29 cellular contexts compared by ENCODE assay signal in the genomic region with DNA sequence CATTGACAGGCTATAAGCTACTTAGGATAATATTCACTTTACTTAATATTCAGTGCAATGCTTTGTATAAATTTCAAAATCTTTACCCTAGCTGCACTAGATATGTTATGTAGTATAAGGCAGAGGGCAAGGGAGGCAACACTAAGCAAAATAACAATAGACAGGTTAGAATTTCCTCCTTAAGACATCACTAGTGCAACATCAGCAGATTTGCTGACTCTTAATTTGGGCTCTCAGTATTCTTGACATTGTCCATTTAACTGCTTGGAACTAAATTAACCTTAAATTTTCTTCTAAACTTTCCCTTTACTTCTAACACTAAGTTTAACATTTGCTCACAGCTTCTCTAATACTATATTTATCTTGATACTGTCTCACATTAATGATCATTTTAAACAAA.
"Had no signal": no experiment of that assay in that cellular context is flagged by ENCODE, and none has a peak within 500 bp of the region (broad histone marks: within the 10 kb centered on the region; RNA-seq: fewer than 3 reads in every experiment).

No MANE protein-coding gene starts in this region.

- H3K27me3 ChIP-seq: colonic mucosa, dorsolateral prefrontal cortex, esophagus muscularis mucosa, esophagus squamous epithelium, foreskin keratinocyte, gastrocnemius medialis, gastroesophageal sphincter, heart left ventricle, heart right ventricle had no signal

- H3K4me3 ChIP-seq: colonic mucosa, coronary artery, dorsolateral prefrontal cortex, esophagus muscularis mucosa, esophagus squamous epithelium, gastrocnemius medialis, gastroesophageal sphincter, heart left ventricle, heart right ventricle had no signal

- FAIRE-seq: colon, endometrium, endothelial cell of umbilical vein, frontal cortex had no signal

- H3K4me1 Mint-ChIP-seq: endodermal cell had no signal

- H3K27me3 Mint-ChIP-seq: dendritic cell treated with granulocyte-macrophage colony-stimulating factor and Interleukin-4, amounts not matched to agents 40 ng/mL and 50 ng/mL, for 4 days; effector memory CD8-positive, alpha-beta T cell had no signal

- H3K27ac Mint-ChIP-seq: dendritic cell treated with granulocyte-macrophage colony-stimulating factor and Interleukin-4, amounts not matched to agents 40 ng/mL and 50 ng/mL, for 4 days; effector memory CD8-positive, alpha-beta T cell; endodermal cell had no signal

- ATAC-seq: effector memory CD8-positive, alpha-beta T cell; esophagus mucosa; foreskin keratinocyte; gastrocnemius medialis; gastroesophageal sphincter; heart left ventricle; heart right ventricle had no signal

- H3K27ac ChIP-seq: colonic mucosa, coronary artery, dorsolateral prefrontal cortex, epithelial cell of prostate, esophagus muscularis mucosa, esophagus squamous epithelium, foreskin keratinocyte, gastrocnemius medialis, gastroesophageal sphincter, heart left ventricle, heart right ventricle had no signal

- DNase-seq: colonic mucosa; cortex of kidney; dermis blood vessel endothelial cell; dorsolateral prefrontal cortex; effector CD4-positive, alpha-beta T cell; effector CD8-positive, alpha-beta T cell; effector memory CD4-positive, alpha-beta T cell; effector memory CD8-positive, alpha-beta T cell; endodermal cell; erythroblast; esophagus squamous epithelium; foreskin fibroblast; foreskin keratinocyte; foreskin melanocyte; gastrocnemius medialis; glutamatergic neuron; head of caudate nucleus; heart left ventricle; heart right ventricle had no signal

- H3K4me1 ChIP-seq: colonic mucosa, esophagus muscularis mucosa, esophagus squamous epithelium, foreskin keratinocyte, gastrocnemius medialis, gastroesophageal sphincter, heart left ventricle, heart right ventricle had no signal

- H3K4me3 Mint-ChIP-seq: dendritic cell treated with granulocyte-macrophage colony-stimulating factor and Interleukin-4, amounts not matched to agents 40 ng/mL and 50 ng/mL, for 4 days; effector memory CD8-positive, alpha-beta T cell; endodermal cell had no signal

- H3K9me3 ChIP-seq: colonic mucosa, esophagus muscularis mucosa, esophagus squamous epithelium, gastrocnemius medialis, gastroesophageal sphincter, heart right ventricle had no signal

- H3K36me3 ChIP-seq: colonic mucosa, esophagus muscularis mucosa, esophagus squamous epithelium, gastrocnemius medialis, gastroesophageal sphincter, heart left ventricle, heart right ventricle had no signal
